ENCODE assay signal across 27 cellular contexts in genomic region chr2:71945133-71945959, GRCh38.
A peak's percentile ranks its signal among the peaks of the same experiment; 100 is the strongest.
DNase-seq lines count a peak whose midpoint lies in the region; ATAC-seq, FAIRE-seq and TF ChIP-seq lines count a peak whose summit lies in the region.
"Had no signal": no experiment of that assay in that cellular context is flagged by ENCODE, and none has a peak within 500 bp of the region (broad histone marks: within the 10 kb centered on the region; RNA-seq: fewer than 3 reads in every experiment).

No MANE protein-coding gene starts in this region.

- H3K9me3 ChIP-seq in right cardiac atrium (ENCODE audit: control insufficient read depth, low read length) (no peaks in the 10 kb centered on the region), neuronal stem cell (replicated peaks in 1 of 2; ENCODE audit: control insufficient read depth in 2 of 2, insufficient read depth in 1 of 2, low read depth in 1 of 2, low read length in 2 of 2) (no peaks in the 10 kb centered on the region)
- H3K9me3 ChIP-seq: ascending aorta, BE2C, neutrophil, prostate gland, SJSA1, thyroid gland had no signal

- DNase-seq in cardiac septum (ENCODE audit: low spot score) (peak; percentile 67), right cardiac atrium (no peak), fibroblast of villous mesenchyme (ENCODE audit: low read depth) (peak; percentile 27), neuronal stem cell (ENCODE audit: low spot score) (no peak), HTR-8/SVneo (ENCODE audit: insufficient read length, low spot score) (no peak), Ammon's horn (ENCODE audit: low spot score) (no peak), MV-4-11 (lab: John Stamatoyannopoulos, UW) (no peak), foreskin fibroblast (no peak)
- DNase-seq: activated CD4-positive, alpha-beta memory T cell treated with anti-CD3 and anti-CD28 coated beads for 36 hours; activated effector memory CD4-positive, alpha-beta T cell treated with Interleukin-2 at 50 U/mL for 16 hours; activated naive CD8-positive, alpha-beta T cell treated with anti-CD3 and anti-CD28 coated beads, Interleukin-2, amount 10 ng/mL, durations not matched to agents 7 days and 5 days; activated T-cell treated with anti-CD3 and anti-CD28 coated beads for 4 hours; BE2C; central memory CD4-positive, alpha-beta T cell; islet precursor cell; mammary epithelial cell; NCI-H1105 treated with DMSO at 0.1 percent for 48 hours; NCI-H2081; NCI-H226; thyroid gland had no signal

- H2AK5ac ChIP-seq in neuronal stem cell (ENCODE audit: low read depth, low read length), result no peak overlapping the region

- H2BK120ac ChIP-seq in neuronal stem cell (ENCODE audit: low read depth, low read length), result no peak overlapping the region

- no peak overlapping the region for H2BK15ac ChIP-seq in neuronal stem cell (ENCODE audit: low read length)

- H3K4ac ChIP-seq in neuronal stem cell (ENCODE audit: low read length), result no peak overlapping the region

- no peak overlapping the region for H2BK5ac ChIP-seq in neuronal stem cell (ENCODE audit: low read length)

- H3K27me3 ChIP-seq in right cardiac atrium (ENCODE audit: control insufficient read depth, insufficient read depth) (no peaks in the 10 kb centered on the region), neuronal stem cell (ENCODE audit: control insufficient read depth in 3 of 3, insufficient read depth in 3 of 3, low read depth in 1 of 3, low read length in 3 of 3) (peaks cover 0 to 3% (median 0%) of the 10 kb centered on the region in 3 experiments)
- H3K27me3 ChIP-seq: ascending aorta, BE2C, neutrophil, SJSA1, thyroid gland had no signal

- H3K9ac ChIP-seq in neuronal stem cell (ENCODE audit: low read depth, low read length, poor library complexity), result no peak overlapping the region

- H3K4me3 ChIP-seq in right cardiac atrium (ENCODE audit: low read length) (no peak overlapping the region), fibroblast of villous mesenchyme (ENCODE audit: low read depth, low read length) (no peak overlapping the region), neuronal stem cell (ENCODE audit: low read length in 2 of 2) (no peak overlapping the region), foreskin fibroblast (ENCODE audit: low read depth in 1 of 2, low read length in 2 of 2) (no peak overlapping the region)
- H3K4me3 ChIP-seq: ascending aorta, prostate gland, SJSA1, thyroid gland had no signal

- H3K36me3 ChIP-seq in neuronal stem cell (replicated peaks in 1 of 2; ENCODE audit: control insufficient read depth in 2 of 2, insufficient read depth in 2 of 2, low read length in 2 of 2), result no peaks in the 10 kb centered on the region
- H3K36me3 ChIP-seq: ascending aorta, BE2C, neutrophil, prostate gland, SJSA1, thyroid gland had no signal

- no peaks in the 10 kb centered on the region for H3K79me1 ChIP-seq in neuronal stem cell (ENCODE audit: low read depth, low read length)

- no peak overlapping the region for H4K91ac ChIP-seq in neuronal stem cell (ENCODE audit: low read depth, low read length, poor library complexity)

- TF ChIP-seq CTCF in fibroblast of villous mesenchyme (IDR thresholded peaks at IDR 0.05; ENCODE audit: insufficient read depth, low read depth, low read length) (no peak), foreskin fibroblast (IDR thresholded peaks at IDR 0.05; ENCODE audit: low read depth, low read length) (no peak)

- intact Hi-C loops in cardiac septum (cut with DNase I), result no loop called here
- intact Hi-C loops in right cardiac atrium (cut with DNase I), result no loop called here

- H3K4me1 ChIP-seq in right cardiac atrium (ENCODE audit: control insufficient read depth, insufficient read depth, low read length) (peaks cover 5% of the 10 kb centered on the region), neuronal stem cell (ENCODE audit: control insufficient read depth in 2 of 2, insufficient read depth in 1 of 2, low read depth in 1 of 2, low read length in 2 of 2) (peaks cover 0 to 14% of the 10 kb centered on the region in 2 donors)
- H3K4me1 ChIP-seq: BE2C, prostate gland, SJSA1, thyroid gland had no signal

- H4K8ac ChIP-seq in neuronal stem cell (ENCODE audit: low read depth, low read length), result no peak overlapping the region

- H3K14ac ChIP-seq in neuronal stem cell (ENCODE audit: low read length), result no peak overlapping the region

- H3K18ac ChIP-seq in neuronal stem cell (ENCODE audit: low read length), result peak overlapping the region; percentile 21

- H2AFZ ChIP-seq in neuronal stem cell (ENCODE audit: low read length), result no peak overlapping the region

- H3K27ac ChIP-seq in right cardiac atrium (ENCODE audit: low read length), result no peak overlapping the region
- H3K27ac ChIP-seq in neuronal stem cell (replicated peaks; ENCODE audit: low read length), result no peak overlapping the region
- H3K27ac ChIP-seq: ascending aorta, neutrophil, prostate gland, SJSA1, thyroid gland had no signal

- no peak overlapping the region for H2BK12ac ChIP-seq in neuronal stem cell (ENCODE audit: low read length)

- H3K23ac ChIP-seq in neuronal stem cell (ENCODE audit: low read depth, low read length, poor library complexity), result no peak overlapping the region

- no peak for FAIRE-seq in HTR-8/SVneo (lab: Jason Lieb, UNC)
- FAIRE-seq: H54, RCC 7860 had no signal

- no peak for ATAC-seq in right cardiac atrium
- ATAC-seq: activated CD4-positive, CD25-positive, alpha-beta regulatory T cell treated with anti-CD3 and anti-CD28 coated beads, Interleukin-2, amount 50 U/mL, for 24 hours had no signal

- 79% methylated on average over 17 of the region's 17 CpGs for WGBS in right cardiac atrium
- WGBS in neuronal stem cell (ENCODE audit: extremely low coverage in 2 of 2, insufficient read length in 2 of 2, insufficient replicate concordance in 1 of 2), 2 donors, result no CpG with 5 or more reads among the region's 17 CpGs

- H3K4me2 ChIP-seq in neuronal stem cell (ENCODE audit: insufficient read depth, low read length, poor library complexity, severe bottlenecking), result no peak overlapping the region

Comparison
In these comparisons a context has a peak if more than half of its experiments do, and no peak if none do; other contexts are left out.
1. DNase-seq: peak in cardiac septum (single experiment) and fibroblast of villous mesenchyme (single experiment); none in right cardiac atrium (0 of 3), neuronal stem cell (single experiment), HTR-8/SVneo (single experiment), Ammon's horn (single experiment), MV-4-11 (single experiment) and foreskin fibroblast (0 of 2).